9 cellular contexts compared by ENCODE assay signal in genomic region chr13:51534075-51534817, GRCh38. TPM values are rescaled to one million over a fixed set of nuclear protein-coding genes. Genes with fewer than 3 reads are reported as not detected.
DNase-seq lines count a peak whose midpoint lies in the region; ATAC-seq and TF ChIP-seq lines count a peak whose summit lies in the region.
"Had no signal": no experiment of that assay in that cellular context is flagged by ENCODE, and none has a peak within 500 bp of the region (broad histone marks: within the 10 kb centered on the region; RNA-seq: fewer than 3 reads in every experiment).

No MANE protein-coding gene starts in this region.

- no peaks in the 10 kb centered on the region for H3K9me3 ChIP-seq in gastroesophageal sphincter
- H3K9me3 ChIP-seq: A549 had no signal

- ATAC-seq in left ventricle myocardium superior (peak; percentile 75), GM19397 (IDR thresholded peaks at IDR 0.05; ENCODE audit: unreplicated experiment) (no peak), gastroesophageal sphincter (no peak)
- peak; percentile 75 for ATAC-seq in stimulated activated naive CD8-positive, alpha-beta T cell treated with anti-CD3 and anti-CD28 coated beads, Interleukin-15, Interleukin-2, amounts not matched to agents 100 U/mL and 50 U/mL, for 24 hours

- TF ChIP-seq EP300 in gastroesophageal sphincter (IDR thresholded peaks at IDR 0.05), result no peak

- no peaks in the 10 kb centered on the region for H3K27me3 ChIP-seq in gastroesophageal sphincter

- no peaks in the 10 kb centered on the region for H3K36me3 ChIP-seq in gastroesophageal sphincter

- DNase-seq in SIG-M5 treated with dmso at 0.1 percent for 504 hours (lab: John Stamatoyannopoulos, UW; ENCODE audit: unreplicated experiment), result peak; percentile 32
- DNase-seq in SIG-M5 (lab: John Stamatoyannopoulos, UW), result no peak
- peak; percentile 39 to 41 for DNase-seq in activated CD4-positive, alpha-beta T cell treated with anti-CD3 and anti-CD28 coated beads, Interleukin-2, amount 50 U/mL, for 48 hours
- peak; percentile 58 for DNase-seq in left ventricle myocardium superior
- peak; percentile 61 for DNase-seq in stimulated activated naive CD8-positive, alpha-beta T cell treated with anti-CD3 and anti-CD28 coated beads, Interleukin-15, Interleukin-2, amounts not matched to agents 100 U/mL and 50 U/mL, for 24 hours
- no peak for DNase-seq in NCI-H524 (lab: John Stamatoyannopoulos, UW)

- TF ChIP-seq POLR2A in gastroesophageal sphincter (IDR thresholded peaks at IDR 0.05), result no peak

- no peak overlapping the region for H3K27ac ChIP-seq in gastroesophageal sphincter

- 61 to 76% methylated on average over 4 to 6 of the region's 6 CpGs for WGBS in gastroesophageal sphincter (ENCODE audit: low coverage in 1 of 2), 2 donors

- no peak overlapping the region for H3K4me3 ChIP-seq in gastroesophageal sphincter
- H3K4me3 ChIP-seq: A549 had no signal

- intact Hi-C loops in left ventricle myocardium superior (cut with micrococcal nuclease), result no loop called here

- H3K4me1 ChIP-seq in gastroesophageal sphincter, result peaks cover 0 to 6% (median 0%) of the 10 kb centered on the region in 3 donors

- no peak for TF ChIP-seq CTCF in gastroesophageal sphincter (IDR thresholded peaks at IDR 0.05)

RNA-seq across cellular contexts. Expression of gene WDFY2, which starts 50.0 kb away (rescaled TPM):
- total RNA-seq in left ventricle myocardium superior, result 4.9 TPM
- total RNA-seq in gastroesophageal sphincter, result 10 to 100 TPM in 2 of 4 donors, 1 to 10 TPM in 2; 5.2 to 11.5 (median 8.5) TPM

Comparison
In these comparisons a context has a peak if more than half of its experiments do, and no peak if none do; other contexts are left out.
1. DNase-seq: peak in SIG-M5 treated with dmso at 0.1 percent for 504 hours (single experiment), activated CD4-positive, alpha-beta T cell treated with anti-CD3 and anti-CD28 coated beads, Interleukin-2, amount 50 U/mL, for 48 hours (2 of 2), left ventricle myocardium superior (single experiment) and stimulated activated naive CD8-positive, alpha-beta T cell treated with anti-CD3 and anti-CD28 coated beads, Interleukin-15, Interleukin-2, amounts not matched to agents 100 U/mL and 50 U/mL, for 24 hours (single experiment); none in SIG-M5 (single experiment) and NCI-H524 (0 of 2).
2. ATAC-seq: peak in left ventricle myocardium superior (single experiment) and stimulated activated naive CD8-positive, alpha-beta T cell treated with anti-CD3 and anti-CD28 coated beads, Interleukin-15, Interleukin-2, amounts not matched to agents 100 U/mL and 50 U/mL, for 24 hours (single experiment); none in GM19397 (single experiment) and gastroesophageal sphincter (single experiment).